Comparison of ENCODE assay signal across 9 cellular contexts in genomic region chr11:124481365-124482323, GRCh38. TPM values are rescaled to one million over a fixed set of nuclear protein-coding genes. Genes with fewer than 3 reads are reported as not detected.
DNase-seq lines count a peak whose midpoint lies in the region; ATAC-seq, FAIRE-seq and TF ChIP-seq lines count a peak whose summit lies in the region.
"Had no signal": no experiment of that assay in that cellular context is flagged by ENCODE, and none has a peak within 500 bp of the region (broad histone marks: within the 10 kb centered on the region; RNA-seq: fewer than 3 reads in every experiment).

No MANE protein-coding gene starts in this region.

- WGBS in heart left ventricle, 4 donors: 23 to 25% (median 24%) methylated on average over 20 of the region's 20 CpGs

- DNase-seq in A172 (ENCODE audit: low spot score) (peak; percentile 28), GM18507 (ENCODE audit: extremely low spot score, insufficient read length, low read depth) (no peak), MM.1S (peak; percentile 54), heart left ventricle (peak in 4 of 5 donors; percentile 35 to 42 (median 38)), gastrocnemius medialis (no peak), NCI-H2107 treated with DMSO at 0.1 percent for 48 hours (lab: John Stamatoyannopoulos, UW; ENCODE audit: unreplicated experiment) (no peak)
- DNase-seq in stimulated activated naive CD4-positive, alpha-beta T cell (lab: John Stamatoyannopoulos, UW): no peak

- H2AFZ ChIP-seq in MM.1S (ENCODE audit: low read length): peak overlapping the region; percentile 37; the same call in 1 of the 2 replicates

- H3K27me3 ChIP-seq in MM.1S (replicated peaks; ENCODE audit: insufficient read depth, low read length): no peaks in the 10 kb centered on the region
- H3K27me3 ChIP-seq in heart left ventricle: peaks cover 0 to 6% (median 0%) of the 10 kb centered on the region in 9 donors
- H3K27me3 ChIP-seq in gastrocnemius medialis: no peaks in the 10 kb centered on the region

- in situ Hi-C loops in gastrocnemius medialis (cut with MboI; ENCODE audit: low sequenced_read_pairs in 4 of 4): no loop called here

- H3K4me1 ChIP-seq in MM.1S (ENCODE audit: low read length) (peaks cover 3% of the 10 kb centered on the region; the same call in 1 of the 2 replicates), heart left ventricle (peaks cover 0 to 13% (median 0%) of the 10 kb centered on the region in 12 donors), gastrocnemius medialis (no peaks in the 10 kb centered on the region)

- TF ChIP-seq POLR2A in heart left ventricle (IDR thresholded peaks at IDR 0.05) (no peak), gastrocnemius medialis (IDR thresholded peaks at IDR 0.05) (no peak)

- H3K9me2 ChIP-seq in MM.1S (replicated peaks; ENCODE audit: insufficient read depth, low read length): no peaks in the 10 kb centered on the region

- H3K79me2 ChIP-seq in MM.1S (ENCODE audit: low read length): no peaks in the 10 kb centered on the region

- peak in 3 of 4 donors; percentile 65 to 87 (median 83) for ATAC-seq in heart left ventricle
- ATAC-seq in gastrocnemius medialis: peak in 1 of 2 donors; percentile 36

- H3K27ac ChIP-seq in MM.1S (ENCODE audit: low read length): no peak overlapping the region
- H3K27ac ChIP-seq in heart left ventricle: peak overlapping the region in 3 of 12 donors; percentile 11 to 60 (median 34)
- H3K27ac ChIP-seq in gastrocnemius medialis: peak overlapping the region in 1 of 4 donors; percentile 46

- H3K4me2 ChIP-seq in MM.1S (ENCODE audit: low read depth, low read length): peak overlapping the region; percentile 40

- no peaks in the 10 kb centered on the region for H4K20me1 ChIP-seq in MM.1S (ENCODE audit: insufficient read depth, low read length)

- H3K9ac ChIP-seq in MM.1S (ENCODE audit: low read length): no peak overlapping the region

- FAIRE-seq in GM18507 (lab: Jason Lieb, UNC): peak; percentile 21

- H3K36me3 ChIP-seq in MM.1S (replicated peaks; ENCODE audit: insufficient read depth, low read length): no peaks in the 10 kb centered on the region
- H3K36me3 ChIP-seq in heart left ventricle: no peaks in the 10 kb centered on the region
- no peaks in the 10 kb centered on the region for H3K36me3 ChIP-seq in gastrocnemius medialis

- H3K9me3 ChIP-seq in MM.1S (replicated peaks; ENCODE audit: insufficient read depth, low read length) (no peaks in the 10 kb centered on the region), heart left ventricle (no peaks in the 10 kb centered on the region), gastrocnemius medialis (no peaks in the 10 kb centered on the region)

- TF ChIP-seq CTCF in MM.1S (IDR thresholded peaks at IDR 0.05; ENCODE audit: low read length): no peak
- TF ChIP-seq CTCF in WI38 (IDR thresholded peaks at IDR 0.05; ENCODE audit: low read depth, low read length): no peak
- no peak for TF ChIP-seq CTCF in heart left ventricle (IDR thresholded peaks at IDR 0.05)
- TF ChIP-seq CTCF in gastrocnemius medialis (IDR thresholded peaks at IDR 0.05 in 4 of 5, conservative IDR thresholded peaks at IDR 0.05 in 1 of 5): no peak

- 0 out of 2 replicates have a peak, but pooled peaks cover 2% of the 10 kb centered on the region for H3F3A ChIP-seq in MM.1S (ENCODE audit: insufficient read depth, low read length)

- intact Hi-C loops in heart left ventricle (cut with DNase I) (no loop called here), gastrocnemius medialis (cut with DNase I; ENCODE audit: low total_unique reads) (no loop called here)

- H3K4me3 ChIP-seq in MM.1S (ENCODE audit: low read length) (peak overlapping the region; percentile 41), WI38 (ENCODE audit: low read depth, low read length) (peak overlapping the region; percentile 30), heart left ventricle (peak overlapping the region in 9 of 12 donors; percentile 34 to 53 (median 40)), gastrocnemius medialis (peak overlapping the region; percentile 1 to 51 (median 30))

RNA-seq across cellular contexts. Expression of gene OR8B8, which starts 36.1 kb away (rescaled TPM):
- total RNA-seq in A172 (2014; rRNA removed; shearing (Covaris generic)): not detected in 2 replicates
- total RNA-seq in heart left ventricle (not detected), gastrocnemius medialis (not detected)
- not detected for polyA plus RNA-seq in heart left ventricle
- total RNA-seq: subcutaneous adipose tissue had no signal

RNA-seq across cellular contexts. Expression of gene OR8B4, which starts 57.0 kb away (rescaled TPM):
- total RNA-seq in A172 (2014; rRNA removed; shearing (Covaris generic)): not detected in 2 replicates
- total RNA-seq in heart left ventricle (not detected), gastrocnemius medialis (not detected)
- not detected for polyA plus RNA-seq in heart left ventricle
- total RNA-seq: subcutaneous adipose tissue had no signal

Comparison
In these comparisons a context has a peak if more than half of its experiments do, and no peak if none do; other contexts are left out.
1. DNase-seq: peak in A172 (single experiment), MM.1S (single experiment) and heart left ventricle (4 of 5); none in GM18507 (single experiment), gastrocnemius medialis (0 of 2), NCI-H2107 treated with DMSO at 0.1 percent for 48 hours (single experiment) and stimulated activated naive CD4-positive, alpha-beta T cell (0 of 6).
2. Peak in every context shown above with its lines, with median percentiles within 50 percentile points of each other: H3K4me3 ChIP-seq.